In the genomic region with DNA sequence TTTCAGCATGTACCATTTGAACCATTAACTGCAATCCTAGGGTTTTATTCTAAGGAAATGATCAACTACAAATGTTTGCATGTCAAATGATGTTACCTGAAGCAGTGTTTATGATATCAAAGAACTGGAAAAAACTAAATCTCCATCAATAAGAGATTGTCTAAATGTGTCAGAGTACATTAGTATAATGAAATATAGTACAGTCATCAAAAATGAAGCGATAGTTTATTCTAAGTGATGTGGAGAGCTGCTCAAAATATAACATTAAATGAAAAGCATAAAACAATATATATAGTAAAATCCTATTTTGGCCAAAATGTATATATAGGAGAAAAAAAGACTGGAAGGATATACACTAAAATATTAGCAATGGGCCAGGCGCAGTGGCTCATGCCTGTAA, we compare ENCODE assay signal across 32 cellular contexts. TPM values are rescaled to one million over a fixed set of nuclear protein-coding genes. Genes with fewer than 3 reads are reported as not detected.
"Had no signal": no experiment of that assay in that cellular context is flagged by ENCODE, and none has a peak within 500 bp of the region (broad histone marks: within the 10 kb centered on the region; RNA-seq: fewer than 3 reads in every experiment).

No MANE protein-coding gene starts in this region.

- ATAC-seq: naive thymus-derived CD8-positive, alpha-beta T cell; natural killer cell treated with Interleukin-12 subunit alpha and Interleukin-12 subunit beta and Interleukin-15 and Interleukin-18, amount 100 ng/mL, for 72 hours; psoas muscle; right cardiac atrium; sciatic nerve; stimulated activated memory B cell treated with anti-CD40 and anti-IgM and Interleukin-4, amounts not matched to agents 10 μg/mL and 1 μg/mL and 100 μg/mL, for 72 hours; stimulated activated naive CD8-positive, alpha-beta T cell treated with anti-CD3 and anti-CD28 coated beads, Interleukin-15, amount 100 ng/mL, for 72 hours; stimulated activated naive CD8-positive, alpha-beta T cell treated with anti-CD3 and anti-CD28 coated beads, Interleukin-15, Interleukin-2, amounts not matched to agents 100 U/mL and 50 U/mL, for 24 hours; upper lobe of right lung had no signal

- H3K27ac ChIP-seq: neutrophil, ovary, parathyroid adenoma, psoas muscle, spleen, suprapubic skin, testis, upper lobe of right lung had no signal

- H3K4me2 ChIP-seq: smooth muscle cell had no signal

- H3K9me3 ChIP-seq: neutrophil, ovary, psoas muscle, suprapubic skin, testis, tibial nerve, upper lobe of right lung, uterus had no signal

- H3K27me3 ChIP-seq: neutrophil, ovary, spleen, suprapubic skin, testis, tibial nerve, upper lobe of right lung, uterus had no signal

- H3K4me3 ChIP-seq: ovary, psoas muscle, skin epidermis, smooth muscle cell, spleen, suprapubic skin, testis, tibial nerve, upper lobe of right lung, uterus had no signal

- DNase-seq: naive B cell; naive thymus-derived CD8-positive, alpha-beta T cell; nephron progenitor cell; nucleus accumbens; ovary; posterior cingulate gyrus; psoas muscle; right cardiac atrium; spleen; stimulated activated CD4-positive, alpha-beta T cell treated with anti-CD3 and anti-CD28 coated beads, Interleukin-12 subunit alpha, Interleukin-12 subunit beta, amount 100 ng/mL, for 4 hours; stimulated activated CD4-positive, alpha-beta T cell treated with anti-CD3 and anti-CD28 coated beads, Interleukin-1b, Interleukin-23, amount 100 ng/mL, for 48 hours; stimulated activated CD4-positive, alpha-beta T cell treated with anti-CD3 and anti-CD28 coated beads, Interleukin-4, amount 100 ng/mL, for 1 hour; stimulated activated CD4-positive, alpha-beta T cell treated with anti-CD3 and anti-CD28 coated beads, Interleukin-4, amount 100 ng/mL, for 4 hours; stimulated activated CD8-positive, alpha-beta memory T cell treated with anti-CD3 and anti-CD28 coated beads, Interleukin-4, amount 100 ng/mL, for 48 hours; stimulated activated naive CD4-positive, alpha-beta T cell; stimulated activated naive CD8-positive, alpha-beta T cell treated with anti-CD3 and anti-CD28 coated beads, Interleukin-15, amount 100 ng/mL, for 72 hours; stimulated activated naive CD8-positive, alpha-beta T cell treated with anti-CD3 and anti-CD28 coated beads, Interleukin-15, Interleukin-2, amounts not matched to agents 100 U/mL and 50 U/mL, for 24 hours; substantia nigra; testis; upper lobe of right lung; uterus had no signal

- H3K9ac ChIP-seq: parathyroid adenoma had no signal

- H3K79me2 ChIP-seq: parathyroid adenoma had no signal

- H3K36me3 ChIP-seq: neutrophil, ovary, spleen, suprapubic skin, tibial nerve, upper lobe of right lung, uterus had no signal

- H2AFZ ChIP-seq: parathyroid adenoma had no signal

RNA-seq across cellular contexts. Expression of gene AKNAD1, which starts 24.0 kb away (rescaled TPM):
- total RNA-seq: naive thymus-derived CD8-positive, alpha-beta T cell; natural killer cell treated with Interleukin-12 subunit alpha and Interleukin-12 subunit beta and Interleukin-15 and Interleukin-18, amount 100 ng/mL, for 72 hours; ovary; progenitor cell of endocrine pancreas; renal cortical epithelial cell; right cardiac atrium; smooth muscle cell; spleen had no signal
- polyA plus RNA-seq: naive thymus-derived CD8-positive, alpha-beta T cell; right cardiac atrium had no signal
